In the genomic region with DNA sequence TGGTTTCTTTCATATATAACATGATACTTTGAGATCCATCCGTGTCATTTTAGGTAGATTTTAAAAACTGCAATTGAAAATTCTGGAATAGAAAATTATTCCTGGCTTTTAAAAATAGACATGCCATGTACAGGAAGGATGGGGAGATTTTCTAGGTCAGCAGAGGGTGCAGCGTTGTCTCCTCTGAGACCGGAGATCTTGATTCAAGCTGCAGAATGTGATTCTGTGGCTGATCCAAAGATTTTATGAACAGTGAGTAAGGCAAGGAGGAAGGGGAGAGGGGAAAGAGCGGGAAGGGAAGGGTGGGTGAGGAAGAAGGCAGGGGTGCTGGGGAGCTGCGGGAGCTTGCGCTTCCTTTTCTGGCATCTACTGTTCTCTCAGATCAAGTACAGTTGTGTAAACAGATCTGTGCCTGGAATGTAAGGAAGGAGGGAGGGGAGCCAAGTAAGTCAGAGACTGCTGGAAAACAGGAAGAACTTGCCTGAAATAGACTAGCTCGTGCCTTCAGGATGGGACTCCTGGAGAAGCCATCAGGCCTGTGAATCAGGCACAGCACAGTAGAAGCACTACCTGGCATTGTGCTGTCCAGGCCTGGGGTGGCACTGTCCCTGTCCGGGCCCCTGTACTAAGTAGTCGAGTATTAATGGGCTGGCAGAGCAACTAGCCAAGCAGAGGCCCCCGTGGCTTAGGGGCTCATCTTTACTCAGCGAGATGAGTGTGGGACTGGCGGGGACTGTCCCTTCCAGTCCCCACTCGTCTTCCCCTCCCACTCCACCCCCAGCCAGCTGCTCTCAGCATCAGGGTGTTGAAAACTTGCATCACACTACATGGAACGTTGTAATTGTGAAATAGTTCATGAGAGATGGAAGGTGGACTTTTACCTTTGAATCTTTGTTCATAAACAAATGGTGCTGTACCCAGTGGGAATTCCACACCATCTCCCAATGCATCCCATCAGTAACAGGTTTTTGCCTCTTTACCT, we compare ENCODE assay signal across 8 cellular contexts.
DNase-seq lines count a peak whose midpoint lies in the region; ATAC-seq and TF ChIP-seq lines count a peak whose summit lies in the region.

No MANE protein-coding gene starts in this region.

- TF ChIP-seq CTCF in OCI-LY3 (IDR thresholded peaks at IDR 0.05; ENCODE audit: low read depth, low read length) (no peak; the same call in 1 of the 2 replicates), upper lobe of left lung (IDR thresholded peaks at IDR 0.05) (no peak)

- peak overlapping the region; percentile 54 for H4K8ac ChIP-seq in trophoblast cell (ENCODE audit: low read depth, low read length)

- TF ChIP-seq EP300 in upper lobe of left lung (IDR thresholded peaks at IDR 0.05): no peak

- H3K36me3 ChIP-seq in OCI-LY3 (replicated peaks; ENCODE audit: low read depth, low read length): peaks cover 6% of the 10 kb centered on the region
- no peaks in the 10 kb centered on the region for H3K36me3 ChIP-seq in trophoblast cell (ENCODE audit: control insufficient read depth in 1 of 2, insufficient read depth in 2 of 2, low read length in 2 of 2)
- H3K36me3 ChIP-seq in upper lobe of left lung: no peaks in the 10 kb centered on the region
- H3K36me3 ChIP-seq in H7 (replicated peaks; ENCODE audit: control insufficient read depth, insufficient read depth, low read length): no peaks in the 10 kb centered on the region

- H2AK5ac ChIP-seq in trophoblast cell (ENCODE audit: low read length): no peak overlapping the region

- DNase-seq in epithelial cell of prostate (ENCODE audit: low read depth, low spot score) (peak; percentile 12), trophoblast cell (peak; percentile 45 to 76), upper lobe of left lung (peak in 1 of 2 donors; percentile 32), NCI-H2107 (lab: John Stamatoyannopoulos, UW) (no peak), T1000 (lab: John Stamatoyannopoulos, UW) (no peak), H7 (no peak)

- no peak overlapping the region for H2BK5ac ChIP-seq in trophoblast cell (ENCODE audit: low read depth, low read length, poor library complexity)

- H3K9me3 ChIP-seq in OCI-LY3 (ENCODE audit: insufficient read depth, low read length) (peaks cover 6% of the 10 kb centered on the region; the same call in 1 of the 2 replicates), trophoblast cell (ENCODE audit: insufficient read depth, low read depth, low read length) (peaks cover 4% of the 10 kb centered on the region), upper lobe of left lung (no peaks in the 10 kb centered on the region)

- H3K4me1 ChIP-seq in OCI-LY3 (ENCODE audit: low read length) (peaks cover 55% of the 10 kb centered on the region), trophoblast cell (ENCODE audit: control insufficient read depth in 1 of 2, insufficient read depth in 2 of 2, low read length in 2 of 2) (peaks cover 4 to 10% of the 10 kb centered on the region in 2 experiments), upper lobe of left lung (peaks cover 11 to 18% (median 13%) of the 10 kb centered on the region in 4 donors)

- no peak overlapping the region for H2AFZ ChIP-seq in OCI-LY3 (ENCODE audit: low read depth, low read length)
- H2AFZ ChIP-seq in trophoblast cell (ENCODE audit: insufficient read depth, low read length, poor library complexity): peak overlapping the region; percentile 77

- peak overlapping the region; percentile 68 for H3K4me2 ChIP-seq in OCI-LY3 (ENCODE audit: low read length)
- H3K4me2 ChIP-seq in trophoblast cell (ENCODE audit: low read length): no peak overlapping the region

- peak overlapping the region; percentile 69 for H3K9ac ChIP-seq in OCI-LY3 (ENCODE audit: low read length)
- H3K9ac ChIP-seq in trophoblast cell (ENCODE audit: low read length): no peak overlapping the region

- TF ChIP-seq POLR2A in upper lobe of left lung (IDR thresholded peaks at IDR 0.05): no peak

- no peak overlapping the region for H3K4ac ChIP-seq in trophoblast cell (ENCODE audit: low read depth, low read length)

- no peaks in the 10 kb centered on the region for H4K20me1 ChIP-seq in OCI-LY3 (ENCODE audit: insufficient read depth, low read length)

- H4K91ac ChIP-seq in trophoblast cell (ENCODE audit: low read depth, low read length): peak overlapping the region; percentile 66

- H2BK12ac ChIP-seq in trophoblast cell (ENCODE audit: low read length): no peak overlapping the region

- ATAC-seq in GM19463 (IDR thresholded peaks at IDR 0.05; ENCODE audit: unreplicated experiment) (peak; percentile 65), upper lobe of left lung (ENCODE audit: low FRiP score in 2 of 2) (peak; percentile 42 to 66)

- peaks cover 2% of the 10 kb centered on the region for H3K79me1 ChIP-seq in trophoblast cell (ENCODE audit: low read length)

- no peak overlapping the region for H3K14ac ChIP-seq in trophoblast cell (ENCODE audit: low read length)

- H3K18ac ChIP-seq in trophoblast cell (ENCODE audit: low read length): no peak overlapping the region

- H3K4me3 ChIP-seq in OCI-LY3 (ENCODE audit: low read length): peak overlapping the region; percentile 57
- no peak overlapping the region for H3K4me3 ChIP-seq in trophoblast cell (ENCODE audit: low read depth, low read length)
- H3K4me3 ChIP-seq in upper lobe of left lung: no peak overlapping the region
- H3K4me3 ChIP-seq in H7 (ENCODE audit: insufficient read depth, low read depth, low read length): no peak overlapping the region

- H2BK120ac ChIP-seq in trophoblast cell (ENCODE audit: insufficient read depth, low read length, poor library complexity): no peak overlapping the region

- no peak overlapping the region for H3K23ac ChIP-seq in trophoblast cell (ENCODE audit: low read length)

- WGBS in trophoblast cell (ENCODE audit: extremely low coverage, insufficient coverage, insufficient read length): no CpG with 5 or more reads among the region's 14 CpGs
- WGBS in upper lobe of left lung, 2 donors: 18 to 25% methylated on average over 12 to 14 of the region's 14 CpGs

- H4K12ac ChIP-seq in trophoblast cell (ENCODE audit: low read depth, low read length): no peak overlapping the region

- H3K27me3 ChIP-seq in OCI-LY3 (ENCODE audit: low read depth, low read length) (no peaks in the 10 kb centered on the region), trophoblast cell (ENCODE audit: insufficient read depth, low read length) (no peaks in the 10 kb centered on the region), upper lobe of left lung (no peaks in the 10 kb centered on the region), H7 (ENCODE audit: control insufficient read depth, insufficient read depth, low read length) (no peaks in the 10 kb centered on the region)

- H3K79me2 ChIP-seq in OCI-LY3 (ENCODE audit: low read length) (no peaks in the 10 kb centered on the region), trophoblast cell (ENCODE audit: control insufficient read depth, insufficient read depth, low read length, poor library complexity) (no peaks in the 10 kb centered on the region)

- peak overlapping the region; percentile 89 for H3K27ac ChIP-seq in OCI-LY3 (ENCODE audit: low read length)
- peak overlapping the region; percentile 5 for H3K27ac ChIP-seq in epithelial cell of prostate
- H3K27ac ChIP-seq in trophoblast cell (ENCODE audit: low read depth, low read length): no peak overlapping the region
- H3K27ac ChIP-seq in upper lobe of left lung: peak overlapping the region; percentile 63 to 72 (median 70)

Comparison
In these comparisons a context has a peak if more than half of its experiments do, and no peak if none do; other contexts are left out.
1. DNase-seq: peak in epithelial cell of prostate (single experiment) and trophoblast cell (2 of 2); none in NCI-H2107 (single experiment), T1000 (single experiment) and H7 (single experiment).